ENCODE assay signal across 24 cellular contexts in the genomic region with DNA sequence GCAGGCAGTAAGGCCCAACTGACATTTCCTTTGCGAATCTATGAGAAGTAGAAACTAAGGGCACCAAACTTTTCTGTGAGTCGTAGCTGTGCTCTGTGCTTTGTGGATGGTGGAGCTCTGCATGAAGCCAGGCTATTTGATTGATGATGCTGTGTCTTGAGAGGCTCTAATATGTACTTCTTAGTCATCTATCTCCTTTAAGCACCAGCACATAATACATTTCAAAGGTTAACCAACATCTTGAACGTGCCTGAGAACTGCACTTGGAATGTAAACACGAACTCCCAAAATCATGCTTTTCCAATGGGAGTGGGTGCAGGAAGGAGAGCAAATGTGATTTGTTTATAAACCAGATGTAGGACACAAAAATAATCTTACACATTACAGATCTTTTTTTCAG.
DNase-seq lines count a peak whose midpoint lies in the region; ATAC-seq and TF ChIP-seq lines count a peak whose summit lies in the region.
"Had no signal": no experiment of that assay in that cellular context is flagged by ENCODE, and none has a peak within 500 bp of the region (broad histone marks: within the 10 kb centered on the region; RNA-seq: fewer than 3 reads in every experiment).

No MANE protein-coding gene starts in this region.

- TF ChIP-seq CTCF in mammary epithelial cell (conservative IDR thresholded peaks at IDR 0.05 in 1 of 2, IDR thresholded peaks at IDR 0.05 in 1 of 2; ENCODE audit: extremely low read depth in 1 of 2, insufficient read depth in 1 of 2, low read depth in 1 of 2, low read length in 2 of 2) (no peak), MCF 10A (IDR thresholded peaks at IDR 0.05; ENCODE audit: unreplicated experiment) (no peak)

- peaks cover 7% of the 10 kb centered on the region for H3K79me2 ChIP-seq in mammary epithelial cell (ENCODE audit: insufficient read depth, low read length)

- intact Hi-C loops in mammary epithelial cell (cut with micrococcal nuclease), result loop anchor here (10.0 kb wide), 1 partner anchor 231 kb away; no protein-coding TSS in a partner anchor
- intact Hi-C loops in MCF 10A (cut with micrococcal nuclease), result no loop called here

- no peak overlapping the region for H3K9ac ChIP-seq in mammary epithelial cell (ENCODE audit: insufficient read depth, low read length)

- peaks cover 12% of the 10 kb centered on the region for H3K36me3 Mint-ChIP-seq in MCF 10A (ENCODE audit: insufficient read depth, unreplicated experiment)
- H3K36me3 Mint-ChIP-seq: activated CD8-positive, alpha-beta memory T cell treated with anti-CD3 and anti-CD28 coated beads, Interleukin-2, amount 10 ng/mL, durations not matched to agents 7 days and 5 days; memory B cell had no signal

- no peak overlapping the region for H2AFZ ChIP-seq in mammary epithelial cell (ENCODE audit: low read depth, low read length)

- peaks cover 20% of the 10 kb centered on the region for H3K4me1 Mint-ChIP-seq in MCF 10A (ENCODE audit: insufficient read depth, unreplicated experiment)
- H3K4me1 Mint-ChIP-seq: activated CD4-positive, alpha-beta T cell treated with anti-CD3 and anti-CD28 coated beads, Interleukin-2, amount 10 ng/mL, durations not matched to agents 24 days and 14 days; activated CD8-positive, alpha-beta memory T cell treated with anti-CD3 and anti-CD28 coated beads, Interleukin-2, amount 10 ng/mL, durations not matched to agents 7 days and 5 days; memory B cell had no signal

- H3K27ac ChIP-seq in mammary epithelial cell (ENCODE audit: insufficient read depth, low read depth, low read length), result no peak overlapping the region
- H3K27ac ChIP-seq: 22Rv1, ascending aorta, C4-2B, tibial artery had no signal

- H3K4me3 Mint-ChIP-seq in MCF 10A (ENCODE audit: unreplicated experiment), result no peak overlapping the region
- H3K4me3 Mint-ChIP-seq: activated CD4-positive, alpha-beta T cell treated with anti-CD3 and anti-CD28 coated beads, Interleukin-2, amount 10 ng/mL, durations not matched to agents 24 days and 14 days; activated CD8-positive, alpha-beta memory T cell treated with anti-CD3 and anti-CD28 coated beads, Interleukin-2, amount 10 ng/mL, durations not matched to agents 7 days and 5 days; memory B cell had no signal

- peaks cover 16% of the 10 kb centered on the region for H3K4me1 ChIP-seq in mammary epithelial cell (ENCODE audit: insufficient read depth, low read length)

- ATAC-seq in GM18520 (IDR thresholded peaks at IDR 0.05; ENCODE audit: unreplicated experiment), result no peak
- ATAC-seq: activated CD8-positive, alpha-beta memory T cell treated with anti-CD3 and anti-CD28 coated beads, Interleukin-2, amount 10 ng/mL, durations not matched to agents 7 days and 5 days; stimulated activated naive CD8-positive, alpha-beta T cell treated with anti-CD3 and anti-CD28 coated beads, Interleukin-15, Interleukin-2, amounts not matched to agents 100 U/mL and 50 U/mL, for 24 hours had no signal

- no peak overlapping the region for H3K4me3 ChIP-seq in mammary epithelial cell (replicated peaks in 1 of 3; ENCODE audit: insufficient read depth in 1 of 3, low read depth in 2 of 3, low read length in 3 of 3)
- H3K4me3 ChIP-seq: ascending aorta, tibial artery had no signal

- BruUV-seq in mammary epithelial cell (replicated peaks; lab: Mats Ljungman, UMichigan) (no TSS peak), MCF 10A (replicated peaks; lab: Mats Ljungman, UMichigan) (no TSS peak)

- no peaks in the 10 kb centered on the region for H3K9me3 Mint-ChIP-seq in MCF 10A (ENCODE audit: unreplicated experiment)
- H3K9me3 Mint-ChIP-seq: activated CD4-positive, alpha-beta T cell treated with anti-CD3 and anti-CD28 coated beads, Interleukin-2, amount 10 ng/mL, durations not matched to agents 24 days and 14 days had no signal

- POLR2A ChIA-PET in MCF 10A (lab: Yijun Ruan, JAX), result no interaction called here

- H3K27me3 Mint-ChIP-seq in MCF 10A (ENCODE audit: insufficient read depth, unreplicated experiment), result no peaks in the 10 kb centered on the region
- H3K27me3 Mint-ChIP-seq: activated CD8-positive, alpha-beta memory T cell treated with anti-CD3 and anti-CD28 coated beads, Interleukin-2, amount 10 ng/mL, durations not matched to agents 7 days and 5 days; memory B cell had no signal

- peaks cover 2% of the 10 kb centered on the region for H3K36me3 ChIP-seq in mammary epithelial cell (ENCODE audit: insufficient read depth, low read length)
- H3K36me3 ChIP-seq: ascending aorta, tibial artery had no signal

- no peaks in the 10 kb centered on the region for H4K20me1 ChIP-seq in mammary epithelial cell (ENCODE audit: insufficient read depth, low read length)

- H3K27me3 ChIP-seq in mammary epithelial cell (ENCODE audit: insufficient read depth, low read length), result no peaks in the 10 kb centered on the region
- H3K27me3 ChIP-seq: ascending aorta, tibial artery had no signal

- dilution Hi-C loops in mammary epithelial cell (cut with HindIII; ENCODE audit: low sequenced_read_pairs), result no loop called here

- WGBS in mammary epithelial cell (ENCODE audit: low coverage, missing lambda C conversion rate), result 97% methylated on average over 4 of the region's 4 CpGs

- H3K9me3 ChIP-seq in mammary epithelial cell (replicated peaks; ENCODE audit: insufficient read depth, low read length), result no peaks in the 10 kb centered on the region
- H3K9me3 ChIP-seq: ascending aorta, tibial artery had no signal

- H3K27ac Mint-ChIP-seq in MCF 10A (ENCODE audit: low read depth, unreplicated experiment), result no peak overlapping the region
- H3K27ac Mint-ChIP-seq: activated CD4-positive, alpha-beta T cell treated with anti-CD3 and anti-CD28 coated beads, Interleukin-2, amount 10 ng/mL, durations not matched to agents 24 days and 14 days; activated CD8-positive, alpha-beta memory T cell treated with anti-CD3 and anti-CD28 coated beads, Interleukin-2, amount 10 ng/mL, durations not matched to agents 7 days and 5 days; memory B cell had no signal

- peak; percentile 1 for DNase-seq in mammary epithelial cell
- no peak for DNase-seq in MCF 10A (ENCODE audit: unreplicated experiment)
- DNase-seq in RPMI7951 (ENCODE audit: low read depth), result peak; percentile 11
- DNase-seq in fibroblast of peridontal ligament (ENCODE audit: extremely low read depth), result peak; percentile 44
- no peak for DNase-seq in SIG-M5 (lab: John Stamatoyannopoulos, UW)
- DNase-seq in medulla oblongata (ENCODE audit: extremely low spot score), result no peak
- no peak for DNase-seq in KBM-7
- DNase-seq: activated CD4-positive, alpha-beta T cell treated with anti-CD3 and anti-CD28 coated beads, Interleukin-2, amount 10 ng/mL, durations not matched to agents 24 days and 14 days; activated CD8-positive, alpha-beta memory T cell treated with anti-CD3 and anti-CD28 coated beads, Interleukin-2, amount 10 ng/mL, durations not matched to agents 7 days and 5 days; activated naive CD4-positive, alpha-beta T cell treated with anti-CD3 and anti-CD28 coated beads, Interleukin-2, amount 50 U/mL, for 16 hours; cerebellar nuclear complex; kidney; NCI-H1092 treated with DMSO at 0.1 percent for 48 hours; NCI-H2029; NCI-H446; retina; stimulated activated CD4-positive, alpha-beta T cell treated with anti-CD3 and anti-CD28 coated beads, Interleukin-4, amount 100 ng/mL, for 4 hours; stimulated activated naive CD8-positive, alpha-beta T cell treated with anti-CD3 and anti-CD28 coated beads, Interleukin-15, Interleukin-2, amounts not matched to agents 100 U/mL and 50 U/mL, for 24 hours; tibial artery had no signal

- in situ Hi-C loops in mammary epithelial cell (cut with MboI; ENCODE audit: low sequenced_read_pairs in 2 of 2), result no loop called here
- in situ Hi-C loops in KBM-7 (cut with MboI; ENCODE audit: low pct_unique_long_range_greater_than_20kb, low sequenced_read_pairs), result no loop called here

- no peak overlapping the region for H3K4me2 ChIP-seq in mammary epithelial cell (ENCODE audit: insufficient read depth, low read depth, low read length)

- CTCF ChIA-PET in mammary epithelial cell (lab: Charles Lee; ENCODE audit: low non-redundant PET), result no interaction called here
- CTCF ChIA-PET in MCF 10A (lab: Yijun Ruan, JAX), result no interaction called here

Comparison
In these comparisons a context has a peak if more than half of its experiments do, and no peak if none do; other contexts are left out.
1. DNase-seq: peak in mammary epithelial cell (single experiment), RPMI7951 (single experiment) and fibroblast of peridontal ligament (single experiment); none in MCF 10A (single experiment), SIG-M5 (single experiment), medulla oblongata (single experiment) and KBM-7 (single experiment).